Comparison of ENCODE assay signal across 1 cellular context in the genomic region with DNA sequence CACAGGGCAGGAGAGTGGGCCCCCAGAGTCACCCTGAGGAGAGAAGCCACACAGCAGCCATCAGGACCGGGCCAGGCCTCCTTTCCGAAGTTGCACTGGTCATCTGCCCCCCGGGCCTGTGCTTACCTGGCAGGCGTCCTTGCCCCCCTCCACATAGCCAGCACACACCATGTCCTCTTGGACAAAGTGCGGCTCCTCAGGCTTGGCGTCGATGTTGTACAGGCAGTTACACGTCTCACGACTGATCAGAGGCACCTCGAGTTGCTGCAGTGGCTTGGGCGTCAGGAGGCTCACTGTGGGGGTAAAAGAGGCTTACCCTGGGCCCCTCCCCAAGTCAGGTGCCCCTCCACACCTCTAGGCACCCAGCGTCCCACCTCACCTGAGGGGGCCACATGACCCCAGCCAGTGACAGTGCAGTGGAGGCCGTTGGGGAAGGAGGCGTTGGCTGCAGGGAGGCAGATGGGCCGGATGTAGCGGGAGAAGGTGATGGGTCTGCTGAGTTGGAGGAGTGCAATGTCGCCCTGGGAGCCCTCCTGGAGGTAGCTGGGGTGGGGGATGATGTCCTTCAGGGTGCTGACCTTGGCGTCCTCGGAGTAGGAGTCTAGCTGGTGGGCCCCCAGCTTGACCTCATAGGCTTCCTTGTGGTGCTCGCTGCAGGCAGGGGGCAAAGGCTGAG.
TF ChIP-seq lines count a peak whose summit lies in the region.

No MANE protein-coding gene starts in this region.

TF ChIP-seq in HepG2, 621 proteins besides CTCF, POLR2A, EP300 and RAD21:
- TF ChIP-seq AGO2 (optimal IDR thresholded peaks at IDR 0.05; ENCODE audit: low read depth, low read length) (peak; percentile 67), RARG (CRISPR knock-in tag; IDR thresholded peaks at IDR 0.05; ENCODE audit: low read depth) (no peak)
